In the genomic region with DNA sequence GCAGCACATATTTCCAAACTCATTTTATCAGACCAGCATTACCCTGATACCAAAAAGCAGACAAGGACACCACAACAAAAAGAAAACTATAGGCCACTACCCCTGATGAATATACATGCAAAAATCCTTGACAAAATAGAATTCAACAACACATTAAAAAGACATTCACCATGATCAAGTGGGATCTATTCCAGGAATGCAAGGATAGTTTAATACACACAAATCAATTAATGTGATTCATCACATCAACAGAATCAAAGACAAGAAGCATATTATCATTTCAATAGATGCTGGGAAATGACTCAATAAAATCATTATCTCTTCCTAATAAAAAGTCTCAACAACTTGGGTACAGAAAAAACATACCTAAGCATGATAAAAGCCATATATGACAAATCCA, we compare ENCODE assay signal across 1 cellular context.
TF ChIP-seq lines count a peak whose summit lies in the region.

No MANE protein-coding gene starts in this region.

TF ChIP-seq in K562, 482 proteins besides CTCF, POLR2A, EP300 and RAD21 (continued from another document):
- TF ChIP-seq, protein P1, sequence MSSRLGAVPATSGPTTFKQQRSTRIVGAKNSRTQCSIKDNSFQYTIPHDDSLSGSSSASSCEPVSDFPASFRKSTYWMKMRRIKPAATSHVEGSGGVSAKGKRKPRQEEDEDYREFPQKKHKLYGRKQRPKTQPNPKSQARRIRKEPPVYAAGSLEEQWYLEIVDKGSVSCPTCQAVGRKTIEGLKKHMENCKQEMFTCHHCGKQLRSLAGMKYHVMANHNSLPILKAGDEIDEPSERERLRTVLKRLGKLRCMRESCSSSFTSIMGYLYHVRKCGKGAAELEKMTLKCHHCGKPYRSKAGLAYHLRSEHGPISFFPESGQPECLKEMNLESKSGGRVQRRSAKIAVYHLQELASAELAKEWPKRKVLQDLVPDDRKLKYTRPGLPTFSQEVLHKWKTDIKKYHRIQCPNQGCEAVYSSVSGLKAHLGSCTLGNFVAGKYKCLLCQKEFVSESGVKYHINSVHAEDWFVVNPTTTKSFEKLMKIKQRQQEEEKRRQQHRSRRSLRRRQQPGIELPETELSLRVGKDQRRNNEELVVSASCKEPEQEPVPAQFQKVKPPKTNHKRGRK (tag; IDR thresholded peaks at IDR 0.05) = no peak
- TF ChIP-seq BDP1 (IDR thresholded peaks at IDR 0.05; ENCODE audit: insufficient read depth, insufficient read length) = no peak
- TF ChIP-seq TRIM28 (IDR thresholded peaks at IDR 0.05) = 0 out of 2 replicates have a peak, but pooled peaks have one; percentile 25
- TF ChIP-seq SPI1 (IDR thresholded peaks at IDR 0.05; ENCODE audit: borderline replicate concordance, low read depth, low read length) = no peak
- no peak for TF ChIP-seq TCF7L2 (IDR thresholded peaks at IDR 0.05; ENCODE audit: low read depth, low read length)
- TF ChIP-seq ZNF24 (IDR thresholded peaks at IDR 0.05) = no peak
- peak; percentile 97 for TF ChIP-seq ZNF324 (CRISPR knock-in tag; IDR thresholded peaks at IDR 0.05)
- TF ChIP-seq, protein P2, sequence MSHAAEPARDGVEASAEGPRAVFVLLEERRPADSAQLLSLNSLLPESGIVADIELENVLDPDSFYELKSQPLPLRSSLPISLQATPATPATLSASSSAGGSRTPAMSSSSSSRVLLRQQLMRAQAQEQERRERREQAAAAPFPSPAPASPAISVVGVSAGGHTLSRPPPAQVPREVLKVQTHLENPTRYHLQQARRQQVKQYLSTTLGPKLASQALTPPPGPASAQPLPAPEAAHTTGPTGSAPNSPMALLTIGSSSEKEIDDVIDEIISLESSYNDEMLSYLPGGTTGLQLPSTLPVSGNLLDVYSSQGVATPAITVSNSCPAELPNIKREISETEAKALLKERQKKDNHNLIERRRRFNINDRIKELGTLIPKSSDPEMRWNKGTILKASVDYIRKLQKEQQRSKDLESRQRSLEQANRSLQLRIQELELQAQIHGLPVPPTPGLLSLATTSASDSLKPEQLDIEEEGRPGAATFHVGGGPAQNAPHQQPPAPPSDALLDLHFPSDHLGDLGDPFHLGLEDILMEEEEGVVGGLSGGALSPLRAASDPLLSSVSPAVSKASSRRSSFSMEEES (CRISPR knock-in tag; IDR thresholded peaks at IDR 0.05) = no peak
- no peak for TF ChIP-seq SP2 (IDR thresholded peaks at IDR 0.05; ENCODE audit: extremely low read depth, low read depth, low read length, poor library complexity, severe bottlenecking)
- peak in 1 of 2 experiments; percentile 27; a peak in 1 of 4 replicates for TF ChIP-seq TRIM24 (IDR thresholded peaks at IDR 0.05)
- no peak for TF ChIP-seq ZC3H4 (CRISPR knock-in tag; IDR thresholded peaks at IDR 0.05; ENCODE audit: borderline replicate concordance)
